11 cellular contexts compared by ENCODE assay signal in genomic region chr1:30982937-30983336, GRCh38.
DNase-seq lines count a peak whose midpoint lies in the region; ATAC-seq and TF ChIP-seq lines count a peak whose summit lies in the region.
"Had no signal": no experiment of that assay in that cellular context is flagged by ENCODE, and none has a peak within 500 bp of the region (broad histone marks: within the 10 kb centered on the region; RNA-seq: fewer than 3 reads in every experiment).

No MANE protein-coding gene starts in this region.

- peak overlapping the region; percentile 41 for H3K27ac Mint-ChIP-seq in CD8-positive, alpha-beta T cell

- H4K20me1 ChIP-seq in osteoblast (ENCODE audit: insufficient read depth, low read length) = peaks cover 45% of the 10 kb centered on the region

- H3K4me3 Mint-ChIP-seq in CD8-positive, alpha-beta T cell = no peak overlapping the region

- no peaks in the 10 kb centered on the region for H3K27me3 ChIP-seq in CD8-positive, alpha-beta T cell (ENCODE audit: insufficient read depth, low read length)
- H3K27me3 ChIP-seq in osteoblast (ENCODE audit: insufficient read depth, low read length) = no peaks in the 10 kb centered on the region
- H3K27me3 ChIP-seq: adrenal gland had no signal

- peaks cover 4% of the 10 kb centered on the region for H3K4me1 ChIP-seq in CD8-positive, alpha-beta T cell (ENCODE audit: insufficient read depth, low read length)
- peaks cover 21% of the 10 kb centered on the region for H3K4me1 ChIP-seq in osteoblast (ENCODE audit: insufficient read depth, low read length)

- CTCF ChIA-PET in CD8-positive, alpha-beta T cell (lab: Charles Lee) = interaction anchor here (0.6 kb wide), 1 partner anchor 258 kb away, joined by 3 read pairs; no protein-coding TSS in a partner anchor

- H2AFZ ChIP-seq in osteoblast (ENCODE audit: low read length) = no peak overlapping the region

- H3K9me3 Mint-ChIP-seq in CD8-positive, alpha-beta T cell = no peaks in the 10 kb centered on the region

- H3K9me3 ChIP-seq in CD8-positive, alpha-beta T cell (ENCODE audit: low read length) = no peaks in the 10 kb centered on the region
- H3K9me3 ChIP-seq in osteoblast (ENCODE audit: low read depth, low read length) = no peaks in the 10 kb centered on the region
- H3K9me3 ChIP-seq: adrenal gland had no signal

- POLR2A ChIA-PET in CD8-positive, alpha-beta T cell (lab: Charles Lee) = no interaction called here

- H3K36me3 ChIP-seq in CD8-positive, alpha-beta T cell (ENCODE audit: insufficient read depth, low read length) = peaks cover 21% of the 10 kb centered on the region
- H3K36me3 ChIP-seq in osteoblast (ENCODE audit: insufficient read depth, low read length) = peaks cover 34% of the 10 kb centered on the region

- no peak for TF ChIP-seq POLR2A in NB4 (IDR thresholded peaks at IDR 0.05; ENCODE audit: extremely low read depth, insufficient read length)

- no peak for ATAC-seq in CD8-positive, alpha-beta T cell
- no peak for ATAC-seq in GM19351 (IDR thresholded peaks at IDR 0.05; ENCODE audit: unreplicated experiment)
- ATAC-seq in HG02623 (IDR thresholded peaks at IDR 0.05; ENCODE audit: unreplicated experiment) = no peak

- H3K27ac ChIP-seq in CD8-positive, alpha-beta T cell (ENCODE audit: low read depth, low read length) = no peak overlapping the region
- no peak overlapping the region for H3K27ac ChIP-seq in osteoblast (ENCODE audit: low read depth, low read length)

- no peaks in the 10 kb centered on the region for H3K27me3 Mint-ChIP-seq in CD8-positive, alpha-beta T cell (ENCODE audit: low read depth)

- H3K4me3 ChIP-seq in CD8-positive, alpha-beta T cell (ENCODE audit: low read depth, low read length) = no peak overlapping the region
- no peak overlapping the region for H3K4me3 ChIP-seq in NB4 (ENCODE audit: low read depth, low read length)
- H3K4me3 ChIP-seq in osteoblast (ENCODE audit: insufficient read depth, low read length) = no peak overlapping the region
- H3K4me3 ChIP-seq: adrenal gland had no signal

- intact Hi-C loops in CD8-positive, alpha-beta T cell (cut with DNase I, micrococcal nuclease) = no loop called here

- peaks cover 56% of the 10 kb centered on the region for H3K4me1 Mint-ChIP-seq in CD8-positive, alpha-beta T cell (ENCODE audit: low read depth)

- DNase-seq in CD8-positive, alpha-beta T cell = no peak
- DNase-seq in NB4 (ENCODE audit: low read depth) = peak; percentile 44
- DNase-seq in fibroblast of gingiva (ENCODE audit: low read depth) = peak; percentile 82
- no peak for DNase-seq in osteoblast (ENCODE audit: insufficient read length, low spot score, missing footprints)
- no peak for DNase-seq in activated CD4-positive, alpha-beta T cell treated with anti-CD3 and anti-CD28 coated beads for 1 hour
- DNase-seq in DMS153 (lab: John Stamatoyannopoulos, UW) = no peak
- DNase-seq: DMS79, NCI-H82 had no signal

- no peak for TF ChIP-seq CTCF in CD8-positive, alpha-beta T cell (IDR thresholded peaks at IDR 0.05)
- no peak for TF ChIP-seq CTCF in NB4 (IDR thresholded peaks at IDR 0.05; ENCODE audit: low read depth, low read length)
- peak; percentile 43 for TF ChIP-seq CTCF in osteoblast (IDR thresholded peaks at IDR 0.05; ENCODE audit: extremely low read depth, low read depth, low read length)

- peaks cover 72% of the 10 kb centered on the region for H3K36me3 Mint-ChIP-seq in CD8-positive, alpha-beta T cell

- H3K4me2 ChIP-seq in osteoblast (ENCODE audit: insufficient read depth, low read length) = peak overlapping the region; percentile 10

- H3K79me2 ChIP-seq in osteoblast (ENCODE audit: insufficient read depth, low read length) = peaks cover 92% of the 10 kb centered on the region

Comparison
In these comparisons a context has a peak if more than half of its experiments do, and no peak if none do; other contexts are left out.
1. DNase-seq: peak in NB4 (single experiment) and fibroblast of gingiva (single experiment); none in CD8-positive, alpha-beta T cell (0 of 7), osteoblast (single experiment), activated CD4-positive, alpha-beta T cell treated with anti-CD3 and anti-CD28 coated beads for 1 hour (single experiment) and DMS153 (single experiment).